Comparison of ENCODE assay signal across 10 cellular contexts in genomic region chr2:113966832-113967231, GRCh38.
A peak's percentile ranks its signal among the peaks of the same experiment; 100 is the strongest.
DNase-seq lines count a peak whose midpoint lies in the region; ATAC-seq, FAIRE-seq and TF ChIP-seq lines count a peak whose summit lies in the region.
"Had no signal": no experiment of that assay in that cellular context is flagged by ENCODE, and none has a peak within 500 bp of the region (broad histone marks: within the 10 kb centered on the region; RNA-seq: fewer than 3 reads in every experiment).

No MANE protein-coding gene starts in this region.

- peaks cover 8% of the 10 kb centered on the region for H3K4me1 ChIP-seq in mucosa of descending colon (ENCODE audit: low read depth)

- TF ChIP-seq CTCF in bronchial epithelial cell (IDR thresholded peaks at IDR 0.05; ENCODE audit: insufficient read depth, low read length, severe bottlenecking) (no peak), mucosa of descending colon (IDR thresholded peaks at IDR 0.05) (no peak)

- H3K27me3 ChIP-seq in bronchial epithelial cell (ENCODE audit: control insufficient read depth, insufficient read depth, low read length): no peaks in the 10 kb centered on the region

- H3K4me3 ChIP-seq in bronchial epithelial cell (ENCODE audit: low read depth, low read length): no peak overlapping the region
- H3K4me3 ChIP-seq in mucosa of descending colon: no peak overlapping the region

- intact Hi-C loops in mucosa of descending colon (cut with DNase I, micrococcal nuclease): no loop called here

- peak; percentile 39 for ATAC-seq in GM18517 (IDR thresholded peaks at IDR 0.05; ENCODE audit: unreplicated experiment)
- peak; percentile 46 for ATAC-seq in HG03066 (IDR thresholded peaks at IDR 0.05; ENCODE audit: low read depth, unreplicated experiment)
- ATAC-seq in mucosa of descending colon: peak; percentile 82
- no peak for ATAC-seq in GM21526 (IDR thresholded peaks at IDR 0.05; ENCODE audit: low FRiP score, unreplicated experiment)

- FAIRE-seq in bronchial epithelial cell (lab: Jason Lieb, UNC): no peak

- DNase-seq in bronchial epithelial cell (ENCODE audit: low read depth) (peak; percentile 59), mucosa of descending colon (no peak), HUDEP-2 (lab: John Stamatoyannopoulos, UW; ENCODE audit: unreplicated experiment in 76 of 76) (no peak)
- no peak for DNase-seq in activated effector memory CD4-positive, alpha-beta T cell treated with anti-CD3 and anti-CD28 coated beads, Interleukin-2, amount 50 U/mL, for 16 hours
- no peak for DNase-seq in stimulated activated CD4-positive, alpha-beta T cell treated with anti-CD3 and anti-CD28 coated beads, Interleukin-2, amount 100 ng/mL, for 48 hours
- DNase-seq: NCI-H1417 treated with DMSO at 0.1 percent for 48 hours, SW 1271 had no signal

- H3K9me3 ChIP-seq in mucosa of descending colon: no peaks in the 10 kb centered on the region

- H3K36me3 ChIP-seq in bronchial epithelial cell (ENCODE audit: control insufficient read depth, insufficient read depth, low read length) (peaks cover 12% of the 10 kb centered on the region), mucosa of descending colon (ENCODE audit: low read depth) (no peaks in the 10 kb centered on the region)
